8 cellular contexts compared by ENCODE assay signal in the genomic region with DNA sequence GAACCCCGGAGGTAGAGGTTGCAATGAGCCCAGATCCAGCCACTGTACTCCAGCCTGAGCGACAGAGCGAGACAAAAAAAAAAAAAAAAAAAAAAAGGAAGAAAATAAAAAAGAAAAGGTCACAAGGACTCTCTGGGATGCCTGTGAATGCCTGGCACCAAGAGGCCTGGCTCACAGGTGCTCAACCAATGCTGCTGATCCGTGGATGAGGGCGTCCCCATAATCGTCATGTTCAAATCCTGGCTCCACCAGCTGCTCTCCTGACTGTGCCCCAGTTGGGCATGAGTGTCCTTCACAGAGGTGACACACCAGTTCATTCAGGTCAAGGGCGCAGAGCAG. TPM values are rescaled to one million over a fixed set of nuclear protein-coding genes. Genes with fewer than 3 reads are reported as not detected.
DNase-seq lines count a peak whose midpoint lies in the region; ATAC-seq and TF ChIP-seq lines count a peak whose summit lies in the region.

No MANE protein-coding gene starts in this region.

- no peak for ATAC-seq in activated T-cell treated with anti-CD3 and anti-CD28 coated beads, Interleukin-2, amount 50 U/mL, for 4 hours
- no peak for ATAC-seq in activated CD8-positive, alpha-beta T cell treated with anti-CD3 and anti-CD28 coated beads, Interleukin-2, amount 10 ng/mL, durations not matched to agents 7 days and 5 days
- ATAC-seq in GM21529 (IDR thresholded peaks at IDR 0.05; ENCODE audit: unreplicated experiment) = no peak

- H3K36me3 Mint-ChIP-seq in activated T-cell treated with anti-CD3 and anti-CD28 coated beads, Interleukin-2, amount 50 U/mL, for 4 hours (ENCODE audit: insufficient read depth) = peaks cover 6% of the 10 kb centered on the region
- peaks cover 6% of the 10 kb centered on the region for H3K36me3 Mint-ChIP-seq in activated CD8-positive, alpha-beta T cell treated with anti-CD3 and anti-CD28 coated beads, Interleukin-2, amount 10 ng/mL, durations not matched to agents 7 days and 5 days (ENCODE audit: low read depth)

- H3K9me3 ChIP-seq in iPS-18c (ENCODE audit: control insufficient read depth, insufficient read depth, low read length) = no peaks in the 10 kb centered on the region
- H3K9me3 ChIP-seq in suprapubic skin = no peaks in the 10 kb centered on the region

- peak overlapping the region; percentile 65 for H3K27ac Mint-ChIP-seq in activated CD8-positive, alpha-beta T cell treated with anti-CD3 and anti-CD28 coated beads, Interleukin-2, amount 10 ng/mL, durations not matched to agents 7 days and 5 days

- no peaks in the 10 kb centered on the region for H3K9me3 Mint-ChIP-seq in activated T-cell treated with anti-CD3 and anti-CD28 coated beads, Interleukin-2, amount 50 U/mL, for 4 hours
- H3K9me3 Mint-ChIP-seq in activated CD8-positive, alpha-beta T cell treated with anti-CD3 and anti-CD28 coated beads, Interleukin-2, amount 10 ng/mL, durations not matched to agents 7 days and 5 days (ENCODE audit: insufficient read depth) = no peaks in the 10 kb centered on the region

- WGBS in suprapubic skin = 44% methylated on average over 7 of the region's 7 CpGs

- H3K27me3 ChIP-seq in suprapubic skin = no peaks in the 10 kb centered on the region

- POLR2A ChIA-PET in activated CD8-positive, alpha-beta T cell treated with anti-CD3 and anti-CD28 coated beads, Interleukin-2, amount 10 ng/mL, durations not matched to agents 7 days and 5 days (lab: Charles Lee) = interaction anchor here (1.6 kb wide), 1 partner anchor 36 kb away, joined by 3 read pairs; no protein-coding TSS in a partner anchor

- H3K4me3 ChIP-seq in iPS-18c (ENCODE audit: insufficient read depth, low read depth, low read length) = peak overlapping the region; percentile 77; the same call in 1 of the 2 replicates
- H3K4me3 ChIP-seq in suprapubic skin = peak overlapping the region; percentile 88

- H3K4me1 Mint-ChIP-seq in activated T-cell treated with anti-CD3 and anti-CD28 coated beads, Interleukin-2, amount 50 U/mL, for 4 hours (ENCODE audit: low read depth) = peaks cover 14% of the 10 kb centered on the region
- peaks cover 38% of the 10 kb centered on the region for H3K4me1 Mint-ChIP-seq in activated CD8-positive, alpha-beta T cell treated with anti-CD3 and anti-CD28 coated beads, Interleukin-2, amount 10 ng/mL, durations not matched to agents 7 days and 5 days (ENCODE audit: low read depth)

- peaks cover 4% of the 10 kb centered on the region for H3K36me3 ChIP-seq in suprapubic skin

- no peak for TF ChIP-seq EP300 in suprapubic skin (IDR thresholded peaks at IDR 0.05)

- no peak for DNase-seq in activated T-cell treated with anti-CD3 and anti-CD28 coated beads, Interleukin-2, amount 50 U/mL, for 4 hours
- no peak for DNase-seq in activated T-cell treated with anti-CD3 and anti-CD28 coated beads, Interleukin-2, amount 50 U/mL, for 48 hours
- no peak for DNase-seq in activated CD8-positive, alpha-beta T cell treated with anti-CD3 and anti-CD28 coated beads, Interleukin-2, amount 10 ng/mL, durations not matched to agents 7 days and 5 days
- DNase-seq in suprapubic skin (ENCODE audit: low spot score in 2 of 2) = no peak
- DNase-seq in DMS153 (lab: John Stamatoyannopoulos, UW) = no peak
- no peak for DNase-seq in NCI-H345 (lab: John Stamatoyannopoulos, UW)

- peak overlapping the region; percentile 72 for H3K4me3 Mint-ChIP-seq in activated T-cell treated with anti-CD3 and anti-CD28 coated beads, Interleukin-2, amount 50 U/mL, for 4 hours
- H3K4me3 Mint-ChIP-seq in activated CD8-positive, alpha-beta T cell treated with anti-CD3 and anti-CD28 coated beads, Interleukin-2, amount 10 ng/mL, durations not matched to agents 7 days and 5 days = peak overlapping the region; percentile 72

- no peak for TF ChIP-seq CTCF in suprapubic skin (IDR thresholded peaks at IDR 0.05)

- CTCF ChIA-PET in activated CD8-positive, alpha-beta T cell treated with anti-CD3 and anti-CD28 coated beads, Interleukin-2, amount 10 ng/mL, durations not matched to agents 7 days and 5 days (lab: Charles Lee) = interaction anchor here (0.8 to 1.0 kb wide), 2 partner anchors 17 to 81 kb away, joined by 3 read pairs; no protein-coding TSS in a partner anchor

- no peak for TF ChIP-seq POLR2A in suprapubic skin (IDR thresholded peaks at IDR 0.05)

- peaks cover 59% of the 10 kb centered on the region for H3K4me1 ChIP-seq in suprapubic skin

- peaks cover 21% of the 10 kb centered on the region for H3K27me3 Mint-ChIP-seq in activated T-cell treated with anti-CD3 and anti-CD28 coated beads, Interleukin-2, amount 50 U/mL, for 4 hours (ENCODE audit: low read depth)
- H3K27me3 Mint-ChIP-seq in activated CD8-positive, alpha-beta T cell treated with anti-CD3 and anti-CD28 coated beads, Interleukin-2, amount 10 ng/mL, durations not matched to agents 7 days and 5 days (ENCODE audit: low read depth) = peaks cover 15% of the 10 kb centered on the region

- H3K27ac ChIP-seq in suprapubic skin = no peak overlapping the region

RNA-seq across cellular contexts. Expression of a gene that starts 0.6 kb away (rescaled TPM):
- total RNA-seq in activated T-cell treated with anti-CD3 and anti-CD28 coated beads, Interleukin-2, amount 50 U/mL, for 4 hours = under 1 TPM; 0.37 to 0.90 (median 0.56) TPM
- total RNA-seq in activated CD8-positive, alpha-beta T cell treated with anti-CD3 and anti-CD28 coated beads, Interleukin-2, amount 10 ng/mL, durations not matched to agents 7 days and 5 days = 10 to 100 TPM; 10.9 to 11.4 TPM
- 10 to 100 TPM; 49.0 to 94.8 (median 85.4) TPM for total RNA-seq in suprapubic skin

RNA-seq across cellular contexts. Expression of a gene that starts 9.7 kb away (rescaled TPM):
- total RNA-seq in activated T-cell treated with anti-CD3 and anti-CD28 coated beads, Interleukin-2, amount 50 U/mL, for 4 hours = under 1 TPM; 0.56 to 0.87 (median 0.79) TPM
- 1 to 10 TPM; 1.4 to 1.6 TPM for total RNA-seq in activated CD8-positive, alpha-beta T cell treated with anti-CD3 and anti-CD28 coated beads, Interleukin-2, amount 10 ng/mL, durations not matched to agents 7 days and 5 days
- total RNA-seq in suprapubic skin = 1 to 10 TPM in 2 of 4 donors, under 1 TPM in 2; 0.34 to 1.7 (median 0.95) TPM

RNA-seq across cellular contexts. Expression of a gene that starts 37.7 kb away (rescaled TPM):
- total RNA-seq in activated T-cell treated with anti-CD3 and anti-CD28 coated beads, Interleukin-2, amount 50 U/mL, for 4 hours = 100 to 1,000 TPM; 458 to 522 (median 474) TPM
- total RNA-seq in activated CD8-positive, alpha-beta T cell treated with anti-CD3 and anti-CD28 coated beads, Interleukin-2, amount 10 ng/mL, durations not matched to agents 7 days and 5 days = 100 to 1,000 TPM; 323 to 326 TPM
- total RNA-seq in suprapubic skin = 100 to 1,000 TPM; 132 to 308 (median 170) TPM

RNA-seq across cellular contexts. Expression of a gene that starts 38.0 kb away (rescaled TPM):
- total RNA-seq in activated T-cell treated with anti-CD3 and anti-CD28 coated beads, Interleukin-2, amount 50 U/mL, for 4 hours = 10 to 100 TPM; 52.0 to 61.0 (median 56.8) TPM
- 10 to 100 TPM; 30.0 to 34.7 TPM for total RNA-seq in activated CD8-positive, alpha-beta T cell treated with anti-CD3 and anti-CD28 coated beads, Interleukin-2, amount 10 ng/mL, durations not matched to agents 7 days and 5 days
- total RNA-seq in suprapubic skin = 10 to 100 TPM; 10.1 to 22.7 (median 17.2) TPM

Comparison
In these comparisons a context has a peak if more than half of its experiments do, and no peak if none do; other contexts are left out.
1. RNA of a gene that starts 0.6 kb away (total RNA-seq): 49.0 to 94.8 TPM in suprapubic skin and 10.9 to 11.4 TPM in activated CD8-positive, alpha-beta T cell treated with anti-CD3 and anti-CD28 coated beads, Interleukin-2, amount 10 ng/mL, durations not matched to agents 7 days and 5 days; 0.37 to 0.90 TPM in activated T-cell treated with anti-CD3 and anti-CD28 coated beads, Interleukin-2, amount 50 U/mL, for 4 hours; every median in the first group is over 4 times any median in the second.